ENCODE assay signal across 22 cellular contexts in the genomic region with DNA sequence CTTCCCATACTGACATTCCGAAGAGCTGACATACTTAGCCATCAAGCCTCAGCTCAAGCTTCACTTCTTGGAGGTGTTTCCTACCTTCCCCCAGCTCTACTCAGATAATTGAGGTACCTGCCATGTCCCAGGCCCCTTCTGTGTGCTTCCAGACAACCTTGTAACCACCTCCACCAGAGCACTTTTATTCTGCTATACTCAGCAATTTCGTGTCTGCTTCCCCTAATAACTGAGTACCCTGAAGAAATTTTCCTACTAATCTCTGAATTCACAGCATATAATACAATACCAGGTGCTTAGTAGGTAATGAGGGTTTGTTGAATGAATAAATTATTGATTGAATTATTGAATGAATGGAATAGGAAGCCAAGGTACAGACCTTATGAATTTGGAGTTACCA.
"Had no signal": no experiment of that assay in that cellular context is flagged by ENCODE, and none has a peak within 500 bp of the region (broad histone marks: within the 10 kb centered on the region; RNA-seq: fewer than 3 reads in every experiment).

No MANE protein-coding gene starts in this region.

- H3K27me3 ChIP-seq: SJSA1 had no signal

- H3K4me1 ChIP-seq: SJSA1 had no signal

- H3K4me3 ChIP-seq: SJSA1 had no signal

- H3K9ac ChIP-seq: SK-N-SH had no signal

- FAIRE-seq: RCC 7860 had no signal

- H3K4me3 Mint-ChIP-seq: IgD-negative memory B cell had no signal

- DNase-seq: KBM-7, MV-4-11, NCI-H1048, NCI-H1105, NCI-H1417, NCI-H1436 treated with DMSO at 0.1 percent for 48 hours, NCI-H1694, NCI-H187 treated with DMSO at 0.1 percent for 48 hours, NCI-H2029 treated with DMSO at 0.1 percent for 48 hours, NCI-H2171 treated with DMSO at 0.1 percent for 48 hours, NCI-H345, NCI-H524, NCI-H526 treated with DMSO at 0.1 percent for 48 hours, NCI-H748 treated with DMSO at 0.1 percent for 48 hours, Right ventricle myocardium superior, RPMI8226, SIG-M5, SK-N-SH, T-helper 1 cell had no signal

- H3K9me3 ChIP-seq: SJSA1, SK-N-SH had no signal

- H3K36me3 Mint-ChIP-seq: IgD-negative memory B cell had no signal

- H3K36me3 ChIP-seq: SJSA1 had no signal

- H3K27ac ChIP-seq: SJSA1 had no signal

- H3K27ac Mint-ChIP-seq: IgD-negative memory B cell had no signal

- H3K4me1 Mint-ChIP-seq: IgD-negative memory B cell had no signal

- H3K4me2 ChIP-seq: SK-N-SH had no signal
